Comparison of ENCODE assay signal across 18 cellular contexts in genomic region chr12:132520421-132521199, GRCh38. TPM values are rescaled to one million over a fixed set of nuclear protein-coding genes. Genes with fewer than 3 reads are reported as not detected.
DNase-seq lines count a peak whose midpoint lies in the region; ATAC-seq and TF ChIP-seq lines count a peak whose summit lies in the region.
"Had no signal": no experiment of that assay in that cellular context is flagged by ENCODE, and none has a peak within 500 bp of the region (broad histone marks: within the 10 kb centered on the region; RNA-seq: fewer than 3 reads in every experiment).

No MANE protein-coding gene starts in this region.

- peaks cover 89% of the 10 kb centered on the region for H3K4me1 ChIP-seq in BLaER1
- no peaks in the 10 kb centered on the region for H3K4me1 ChIP-seq in ascending aorta
- H3K4me1 ChIP-seq: SJSA1 had no signal

- ATAC-seq in left colon (peak; percentile 75), GM18873 (IDR thresholded peaks at IDR 0.05; ENCODE audit: low FRiP score, unreplicated experiment) (no peak), GM19351 (IDR thresholded peaks at IDR 0.05; ENCODE audit: unreplicated experiment) (no peak)
- ATAC-seq in stimulated activated memory B cell treated with anti-CD40 and anti-IgM and Interleukin-4, amounts not matched to agents 10 μg/mL and 1 μg/mL and 100 μg/mL, for 72 hours = peak; percentile 11
- ATAC-seq: A549, PC-3 had no signal

- H3K27me3 Mint-ChIP-seq in stimulated activated memory B cell treated with anti-CD40 and anti-IgM and Interleukin-4, amounts not matched to agents 10 μg/mL and 1 μg/mL and 100 μg/mL, for 72 hours = no peaks in the 10 kb centered on the region
- H3K27me3 Mint-ChIP-seq: CD4-positive, alpha-beta T cell had no signal

- H3K36me3 Mint-ChIP-seq in stimulated activated memory B cell treated with anti-CD40 and anti-IgM and Interleukin-4, amounts not matched to agents 10 μg/mL and 1 μg/mL and 100 μg/mL, for 72 hours = peaks cover 43% of the 10 kb centered on the region

- TF ChIP-seq CTCF in ascending aorta (IDR thresholded peaks at IDR 0.05) = no peak
- no peak for TF ChIP-seq CTCF in foreskin fibroblast (IDR thresholded peaks at IDR 0.05; ENCODE audit: low read depth, low read length)

- H3K9ac ChIP-seq in BLaER1 = peak overlapping the region; percentile 57

- H3K27ac ChIP-seq in BLaER1 (peak overlapping the region; percentile 91), ascending aorta (no peak overlapping the region)
- H3K27ac ChIP-seq: A549, SJSA1 had no signal

- intact Hi-C loops in left colon (cut with DNase I, micrococcal nuclease) (loop anchor here in 1 of 2 donors (10.0 kb wide), 1 partner anchor 106 kb away; no protein-coding TSS in a partner anchor), ascending aorta (cut with DNase I) (loop anchor here (10.0 kb wide), 1 partner anchor 106 kb away; no protein-coding TSS in a partner anchor)

- peak overlapping the region; percentile 99 for H3K4me2 ChIP-seq in BLaER1
- H3K4me2 ChIP-seq: A549 had no signal

- peaks cover 29% of the 10 kb centered on the region for H3K36me3 ChIP-seq in BLaER1
- peaks cover 0 to 23% of the 10 kb centered on the region in 2 donors for H3K36me3 ChIP-seq in ascending aorta
- H3K36me3 ChIP-seq: SJSA1 had no signal

- no peak overlapping the region for H3K4me3 Mint-ChIP-seq in stimulated activated memory B cell treated with anti-CD40 and anti-IgM and Interleukin-4, amounts not matched to agents 10 μg/mL and 1 μg/mL and 100 μg/mL, for 72 hours
- H3K4me3 Mint-ChIP-seq: CD4-positive, alpha-beta T cell had no signal

- H3K9me3 ChIP-seq in BLaER1 = peaks cover 23% of the 10 kb centered on the region
- no peaks in the 10 kb centered on the region for H3K9me3 ChIP-seq in ascending aorta

- H3K4me1 Mint-ChIP-seq in stimulated activated memory B cell treated with anti-CD40 and anti-IgM and Interleukin-4, amounts not matched to agents 10 μg/mL and 1 μg/mL and 100 μg/mL, for 72 hours = peaks cover 53% of the 10 kb centered on the region

- no peak overlapping the region for H3K27ac Mint-ChIP-seq in stimulated activated memory B cell treated with anti-CD40 and anti-IgM and Interleukin-4, amounts not matched to agents 10 μg/mL and 1 μg/mL and 100 μg/mL, for 72 hours
- H3K27ac Mint-ChIP-seq: CD4-positive, alpha-beta T cell had no signal

- H3K4me3 ChIP-seq in BLaER1 (peak overlapping the region; percentile 54), ascending aorta (no peak overlapping the region), foreskin fibroblast (ENCODE audit: low read depth in 1 of 2, low read length in 2 of 2) (no peak overlapping the region)
- H3K4me3 ChIP-seq: A549, SJSA1 had no signal

- DNase-seq in NCI-H345 (lab: John Stamatoyannopoulos, UW) (peak; percentile 62), left colon (peak; percentile 48 to 68), ascending aorta (ENCODE audit: low spot score in 2 of 2) (no peak), foreskin fibroblast (no peak)
- DNase-seq: Calu3; CD4-positive, alpha-beta T cell; DMS79; HCEC 1CT; IMR-90; NCI-H1105 treated with DMSO at 0.1 percent for 48 hours; NCI-H774; PC-3 had no signal

- peaks cover 10% of the 10 kb centered on the region for H3K9me3 Mint-ChIP-seq in stimulated activated memory B cell treated with anti-CD40 and anti-IgM and Interleukin-4, amounts not matched to agents 10 μg/mL and 1 μg/mL and 100 μg/mL, for 72 hours

- H4K20me1 ChIP-seq in BLaER1 = peaks cover 30% of the 10 kb centered on the region

- H3K27me3 ChIP-seq in BLaER1 (no peaks in the 10 kb centered on the region), ascending aorta (no peaks in the 10 kb centered on the region)
- H3K27me3 ChIP-seq: SJSA1 had no signal

RNA-seq across cellular contexts. Expression of gene FBRSL1, which starts 30.7 kb away (rescaled TPM):
- total RNA-seq in left colon = 10 to 100 TPM; 63.1 to 82.6 TPM
- 40.7 TPM for total RNA-seq in ascending aorta

Comparison
In these comparisons a context has a peak if more than half of its experiments do, and no peak if none do; other contexts are left out.
1. DNase-seq: peak in NCI-H345 (single experiment) and left colon (2 of 2); none in ascending aorta (0 of 2) and foreskin fibroblast (0 of 2).
2. ATAC-seq: peak in left colon (single experiment) and stimulated activated memory B cell treated with anti-CD40 and anti-IgM and Interleukin-4, amounts not matched to agents 10 μg/mL and 1 μg/mL and 100 μg/mL, for 72 hours (single experiment); none in GM18873 (single experiment) and GM19351 (single experiment).